Comparison of ENCODE assay signal across 13 cellular contexts in the genomic region with DNA sequence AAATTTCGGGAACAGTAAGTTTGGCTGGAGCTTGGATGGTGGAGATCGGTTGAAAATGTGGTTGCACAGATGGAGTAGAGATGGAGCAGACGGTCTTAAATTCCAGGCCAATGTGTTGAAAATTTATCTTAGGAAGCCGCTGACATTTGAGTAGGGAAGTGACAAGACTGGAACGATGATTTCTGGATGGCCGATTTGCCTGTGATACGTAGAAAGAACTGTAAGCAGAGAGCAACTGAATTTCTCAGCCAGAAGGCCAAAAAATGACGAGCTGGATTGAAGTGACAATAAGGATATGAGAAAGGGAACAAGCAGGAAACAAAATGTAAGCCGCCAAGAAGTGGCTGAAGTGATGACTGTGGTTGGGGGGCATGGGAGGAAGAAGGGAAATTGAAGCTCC. TPM values are rescaled to one million over a fixed set of nuclear protein-coding genes. Genes with fewer than 3 reads are reported as not detected.
A peak's percentile ranks its signal among the peaks of the same experiment; 100 is the strongest.
DNase-seq lines count a peak whose midpoint lies in the region; ATAC-seq, FAIRE-seq and TF ChIP-seq lines count a peak whose summit lies in the region.
"Had no signal": no experiment of that assay in that cellular context is flagged by ENCODE, and none has a peak within 500 bp of the region (broad histone marks: within the 10 kb centered on the region; RNA-seq: fewer than 3 reads in every experiment).

No MANE protein-coding gene starts in this region.

- no peak overlapping the region for H3K27ac ChIP-seq in PC-3 (ENCODE audit: low read length)
- no peak overlapping the region for H3K27ac ChIP-seq in hepatocyte
- no peak overlapping the region for H3K27ac ChIP-seq in psoas muscle
- H3K27ac ChIP-seq: SJCRH30 had no signal

- H3K9me3 ChIP-seq in PC-3 (ENCODE audit: low read length): peaks cover 3% of the 10 kb centered on the region; the same call in 1 of the 2 replicates
- H3K9me3 ChIP-seq in hepatocyte (ENCODE audit: low read depth): no peaks in the 10 kb centered on the region
- no peaks in the 10 kb centered on the region for H3K9me3 ChIP-seq in psoas muscle
- H3K9me3 ChIP-seq: SJCRH30 had no signal

- H3K9me2 ChIP-seq in PC-3 (replicated peaks; ENCODE audit: low read length) (no peaks in the 10 kb centered on the region), hepatocyte (replicated peaks; ENCODE audit: insufficient read depth) (no peaks in the 10 kb centered on the region)

- peak overlapping the region; percentile 50 for H3K4me3 ChIP-seq in GM12875 (ENCODE audit: low read depth, low read length)
- peak overlapping the region; percentile 71; the same call in 1 of the 2 replicates for H3K4me3 ChIP-seq in PC-3 (ENCODE audit: low read length)
- H3K4me3 ChIP-seq in hepatocyte: no peak overlapping the region
- peak overlapping the region; percentile 52 for H3K4me3 ChIP-seq in psoas muscle
- H3K4me3 ChIP-seq: SJCRH30 had no signal

- WGBS in hepatocyte (ENCODE audit: low lambda C conversion rate, missing lambda C conversion rate): 86% methylated on average over 9 of the region's 9 CpGs
- 61 to 68% (median 67%) methylated on average over 9 of the region's 9 CpGs for WGBS in psoas muscle, 3 donors

- peaks cover 2% of the 10 kb centered on the region for H3K9me3 Mint-ChIP-seq in T-helper 2 cell treated with Interferon-gamma antibody and Interleukin-4, amounts not matched to agents 5 μg/mL and 100 μg/mL, for 36 hours

- no peaks in the 10 kb centered on the region for H3K36me3 Mint-ChIP-seq in T-helper 2 cell treated with Interferon-gamma antibody and Interleukin-4, amounts not matched to agents 5 μg/mL and 100 μg/mL, for 36 hours (ENCODE audit: low read depth)

- H3K27me3 Mint-ChIP-seq in T-helper 2 cell treated with Interferon-gamma antibody and Interleukin-4, amounts not matched to agents 5 μg/mL and 100 μg/mL, for 36 hours (ENCODE audit: low read depth): peaks cover 2% of the 10 kb centered on the region

- H3K4me2 ChIP-seq in PC-3 (ENCODE audit: low read length): peak overlapping the region; percentile 89
- H3K4me2 ChIP-seq in hepatocyte: peak overlapping the region; percentile 83

- no peak overlapping the region for H3K9ac ChIP-seq in PC-3 (ENCODE audit: low read length)

- no peaks in the 10 kb centered on the region for H3K27me3 ChIP-seq in PC-3 (ENCODE audit: low read length)
- peaks cover 4% of the 10 kb centered on the region for H3K27me3 ChIP-seq in hepatocyte
- peaks cover 2 to 30% (median 4%) of the 10 kb centered on the region in 3 donors for H3K27me3 ChIP-seq in psoas muscle (ENCODE audit: insufficient read depth in 3 of 3, low read length in 2 of 3)
- H3K27me3 ChIP-seq: SJCRH30, tibial nerve had no signal

- H3K4me1 Mint-ChIP-seq in T-helper 2 cell treated with Interferon-gamma antibody and Interleukin-4, amounts not matched to agents 5 μg/mL and 100 μg/mL, for 36 hours (ENCODE audit: low read depth): peaks cover 2% of the 10 kb centered on the region

- CTCF ChIA-PET in PC-3 (lab: Charles Lee): no interaction called here

- TF ChIP-seq POLR2A in GM12891 (IDR thresholded peaks at IDR 0.05; ENCODE audit: low read depth, low read length): no peak

- H3K36me3 ChIP-seq in PC-3 (ENCODE audit: low read depth, low read length) (no peaks in the 10 kb centered on the region), hepatocyte (replicated peaks; ENCODE audit: insufficient read depth, low read depth) (no peaks in the 10 kb centered on the region), psoas muscle (ENCODE audit: insufficient read depth in 1 of 2, low read depth in 1 of 2) (no peaks in the 10 kb centered on the region)
- H3K36me3 ChIP-seq: SJCRH30, tibial nerve had no signal

- H3K4me1 ChIP-seq in PC-3 (ENCODE audit: insufficient read depth, low read length) (peaks cover 17% of the 10 kb centered on the region), hepatocyte (ENCODE audit: insufficient read depth) (no peaks in the 10 kb centered on the region), psoas muscle (no peaks in the 10 kb centered on the region)
- H3K4me1 ChIP-seq: SJCRH30 had no signal

- no peak for DNase-seq in PC-3
- no peak for DNase-seq in hepatocyte (ENCODE audit: low spot score)
- DNase-seq in psoas muscle: no peak
- DNase-seq in GM12891 (ENCODE audit: insufficient read length, low spot score): no peak
- no peak for DNase-seq in left colon
- no peak for DNase-seq in T-helper 2 cell treated with Interferon-gamma antibody and Interleukin-4, amounts not matched to agents 5 μg/mL and 100 μg/mL, for 36 hours (ENCODE audit: low spot score)
- DNase-seq: IMR-90, NCI-H1436, SJCRH30 had no signal

- BruUV-seq in PC-3 (replicated peaks; lab: Mats Ljungman, UMichigan): no TSS peak

- TF ChIP-seq CTCF in GM12875 (IDR thresholded peaks at IDR 0.05; ENCODE audit: borderline replicate concordance, insufficient read depth, low read depth, low read length) (no peak), PC-3 (conservative IDR thresholded peaks at IDR 0.05; ENCODE audit: low read depth, low read length) (no peak), hepatocyte (IDR thresholded peaks at IDR 0.05; ENCODE audit: poor library complexity) (no peak), psoas muscle (IDR thresholded peaks at IDR 0.05) (no peak)

- no peaks in the 10 kb centered on the region for H3K79me2 ChIP-seq in PC-3 (ENCODE audit: low read length)
- no peaks in the 10 kb centered on the region for H3K79me2 ChIP-seq in hepatocyte

- H2AFZ ChIP-seq in PC-3 (ENCODE audit: low read length) (peak overlapping the region; percentile 95), hepatocyte (peak overlapping the region; percentile 88)

- H3K27ac Mint-ChIP-seq in T-helper 2 cell treated with Interferon-gamma antibody and Interleukin-4, amounts not matched to agents 5 μg/mL and 100 μg/mL, for 36 hours: no peak overlapping the region

- no peaks in the 10 kb centered on the region for H4K20me1 ChIP-seq in PC-3 (ENCODE audit: low read length)
- H4K20me1 ChIP-seq in hepatocyte (ENCODE audit: insufficient read depth, poor library complexity, severe bottlenecking): no peaks in the 10 kb centered on the region

- intact Hi-C loops in PC-3 (cut with micrococcal nuclease) (no loop called here), psoas muscle (cut with DNase I) (no loop called here), left colon (cut with DNase I, micrococcal nuclease) (no loop called here)

- no peaks in the 10 kb centered on the region for H3F3A ChIP-seq in PC-3 (ENCODE audit: low read length, unreplicated experiment)

- ATAC-seq in PC-3: no peak
- no peak for ATAC-seq in psoas muscle
- no peak for ATAC-seq in left colon
- ATAC-seq in GM19035 (IDR thresholded peaks at IDR 0.05; ENCODE audit: unreplicated experiment): no peak

- no peak for FAIRE-seq in GM12891 (lab: Jason Lieb, UNC)

- POLR2A ChIA-PET in PC-3 (lab: Charles Lee; ENCODE audit: unreplicated experiment): no interaction called here

- H3K4me3 Mint-ChIP-seq in T-helper 2 cell treated with Interferon-gamma antibody and Interleukin-4, amounts not matched to agents 5 μg/mL and 100 μg/mL, for 36 hours: no peak overlapping the region
- H3K4me3 Mint-ChIP-seq: activated T-cell treated with anti-CD3 and anti-CD28 coated beads, Interleukin-2, amount 50 U/mL, for 4 hours had no signal

TF ChIP-seq in GM12891, 5 proteins besides CTCF, POLR2A, EP300 and RAD21:
- TF ChIP-seq POLR2AphosphoS5 (IDR thresholded peaks at IDR 0.05; ENCODE audit: low read depth, low read length) (no peak), TAF1 (IDR thresholded peaks at IDR 0.05; ENCODE audit: low read depth, low read length) (no peak), PAX5 (IDR thresholded peaks at IDR 0.05; ENCODE audit: insufficient read depth, low read length, severe bottlenecking) (no peak), SPI1 (IDR thresholded peaks at IDR 0.05; ENCODE audit: low read depth, low read length) (no peak), POU2F2 (IDR thresholded peaks at IDR 0.05; ENCODE audit: low read depth, low read length) (no peak)

RNA-seq across cellular contexts. Expression of a gene that starts 0.7 kb away (rescaled TPM):
- 0.18 and 0.40 TPM in 2 replicates for total RNA-seq in PC-3 (2014; rRNA removed)
- total RNA-seq in hepatocyte: 0.72 TPM in 1 of 2 replicates, not detected in the other
- polyA plus RNA-seq in hepatocyte: 0.41 TPM in 1 of 2 replicates, not detected in the other
- not detected for total RNA-seq in psoas muscle
- polyA plus RNA-seq in psoas muscle: not detected
- not detected for polyA plus RNA-seq in GM12891 (2012; ENCODE audit: low read depth, missing spikeins)
- not detected for total RNA-seq in left colon
- total RNA-seq: activated T-cell treated with anti-CD3 and anti-CD28 coated beads, Interleukin-2, amount 50 U/mL, for 4 hours; IMR-90; SJCRH30 had no signal
- polyA plus RNA-seq: IMR-90 had no signal
